Comparison of ENCODE assay signal across 21 cellular contexts in the genomic region with DNA sequence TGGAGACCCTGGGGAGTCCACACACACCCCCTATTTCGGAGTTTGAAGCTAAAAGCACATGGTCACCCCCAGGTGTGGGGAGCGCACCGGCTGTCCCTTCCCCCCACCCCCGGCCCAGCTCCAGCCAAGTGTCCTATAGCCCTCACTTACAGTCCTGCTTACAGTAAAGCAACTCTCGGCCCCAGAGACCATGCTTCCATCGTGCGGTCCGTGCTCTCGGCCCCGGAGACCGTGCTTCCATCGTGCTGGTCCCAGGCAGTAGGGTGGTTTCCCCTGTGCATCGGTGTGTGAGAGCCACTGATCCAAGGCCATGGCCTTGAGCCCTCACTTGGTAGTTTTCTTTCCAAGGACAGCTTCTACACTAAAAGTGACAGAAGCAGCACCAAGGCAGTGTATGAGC. TPM values are rescaled to one million over a fixed set of nuclear protein-coding genes. Genes with fewer than 3 reads are reported as not detected.
DNase-seq lines count a peak whose midpoint lies in the region; FAIRE-seq and TF ChIP-seq lines count a peak whose summit lies in the region.
"Had no signal": no experiment of that assay in that cellular context is flagged by ENCODE, and none has a peak within 500 bp of the region (broad histone marks: within the 10 kb centered on the region; RNA-seq: fewer than 3 reads in every experiment).

No MANE protein-coding gene starts in this region.

- H3K23ac ChIP-seq in H1 (ENCODE audit: insufficient read length) = no peak overlapping the region
- no peak overlapping the region for H3K23ac ChIP-seq in neuronal stem cell (ENCODE audit: low read depth, low read length, poor library complexity)

- H3K9me3 ChIP-seq in BLaER1 (no peaks in the 10 kb centered on the region), H1 (ENCODE audit: insufficient read depth in 2 of 2, low read depth in 1 of 2, low read length in 1 of 2) (no peaks in the 10 kb centered on the region), neuronal stem cell (replicated peaks in 1 of 2; ENCODE audit: control insufficient read depth in 2 of 2, insufficient read depth in 1 of 2, low read depth in 1 of 2, low read length in 2 of 2) (no peaks in the 10 kb centered on the region)
- H3K9me3 ChIP-seq: HAP-1 had no signal

- no peak overlapping the region for H3K27ac ChIP-seq in BLaER1
- no peak overlapping the region for H3K27ac ChIP-seq in H1 (ENCODE audit: low read depth, low read length)
- no peak overlapping the region for H3K27ac ChIP-seq in neuronal stem cell (replicated peaks; ENCODE audit: low read length)
- H3K27ac ChIP-seq in brain microvascular endothelial cell = no peak overlapping the region

- in situ Hi-C loops in brain microvascular endothelial cell (cut with HindIII; ENCODE audit: low pct_ligation_motif_present, low sequenced_read_pairs) = no loop called here

- H4K91ac ChIP-seq in H1 (replicated peaks; ENCODE audit: insufficient read length, low read length) (no peak overlapping the region), neuronal stem cell (ENCODE audit: low read depth, low read length, poor library complexity) (no peak overlapping the region)

- H3K36me3 ChIP-seq in BLaER1 (peaks cover 49% of the 10 kb centered on the region), H7 (replicated peaks; ENCODE audit: control insufficient read depth, insufficient read depth, low read length) (no peaks in the 10 kb centered on the region), H1 (ENCODE audit: control insufficient read depth in 2 of 4, insufficient read depth in 4 of 4, low read length in 3 of 4) (no peaks in the 10 kb centered on the region; a peak in 1 of 8 replicates), neuronal stem cell (replicated peaks in 1 of 2; ENCODE audit: control insufficient read depth in 2 of 2, insufficient read depth in 2 of 2, low read length in 2 of 2) (peaks cover 0 to 25% of the 10 kb centered on the region in 2 donors), brain microvascular endothelial cell (replicated peaks) (no peaks in the 10 kb centered on the region)
- H3K36me3 ChIP-seq: HAP-1 had no signal

- H3K4me1 Mint-ChIP-seq in activated T-helper 2 cell treated with anti-CD3 and anti-CD28 coated beads, Interferon-gamma antibody, Interleukin-2, Interleukin-4, amounts not matched to agents 10 μg/mL and 5 μg/mL and 100 μg/mL, durations not matched to agents 14 hours and 24 hours and 36 hours (ENCODE audit: low read depth) = no peaks in the 10 kb centered on the region
- H3K4me1 Mint-ChIP-seq: CD4-positive, CD25-positive, alpha-beta regulatory T cell; CD8-positive, alpha-beta memory T cell had no signal

- peak overlapping the region; percentile 19; the same call in 1 of the 2 replicates for H3K4me2 ChIP-seq in BLaER1
- no peak overlapping the region for H3K4me2 ChIP-seq in H1 (ENCODE audit: insufficient read depth in 1 of 2, low read depth in 2 of 2, low read length in 2 of 2)
- H3K4me2 ChIP-seq in neuronal stem cell (ENCODE audit: insufficient read depth, low read length, poor library complexity, severe bottlenecking) = no peak overlapping the region

- no peak for FAIRE-seq in H1 (lab: Jason Lieb, UNC)
- FAIRE-seq: G401.6, GM12892, GM18507 had no signal

- H2AK5ac ChIP-seq in H1 (ENCODE audit: low read depth, low read length) (no peak overlapping the region), neuronal stem cell (ENCODE audit: low read depth, low read length) (no peak overlapping the region)

- TF ChIP-seq POLR2A in H1 (IDR thresholded peaks at IDR 0.05; ENCODE audit: control extremely low read depth in 1 of 2, low read depth in 2 of 2, low read length in 2 of 2) = no peak

- DNase-seq in H7 (peak; percentile 41), H1 (ENCODE audit: low read depth in 1 of 2, low spot score in 2 of 2) (no peak), neuronal stem cell (ENCODE audit: low spot score) (no peak), NCI-H82 treated with DMSO at 0.1 percent for 48 hours (lab: John Stamatoyannopoulos, UW; ENCODE audit: unreplicated experiment) (no peak), brain microvascular endothelial cell (no peak), GM03348 (ENCODE audit: low spot score) (no peak)
- DNase-seq in activated T-helper 2 cell treated with anti-CD3 and anti-CD28 coated beads, Interferon-gamma antibody, Interleukin-2, Interleukin-4, amounts not matched to agents 10 μg/mL and 5 μg/mL and 100 μg/mL, durations not matched to agents 14 hours and 24 hours and 36 hours (ENCODE audit: low spot score) = no peak
- DNase-seq: 8988T; CD4-positive, CD25-positive, alpha-beta regulatory T cell; CD8-positive, alpha-beta memory T cell; COR-L47; DMS 273 treated with DMSO at 0.1 percent for 48 hours; GOT3; KG1 had no signal

- H3K18ac ChIP-seq in H1 (ENCODE audit: extremely low read depth, low read length) (no peak overlapping the region), neuronal stem cell (ENCODE audit: low read length) (no peak overlapping the region)

- intact Hi-C loops in activated T-helper 2 cell treated with anti-CD3 and anti-CD28 coated beads, Interferon-gamma antibody, Interleukin-2, Interleukin-4, amounts not matched to agents 10 μg/mL and 5 μg/mL and 100 μg/mL, durations not matched to agents 14 hours and 24 hours and 36 hours (cut with micrococcal nuclease) = no loop called here

- H4K20me1 ChIP-seq in BLaER1 = peaks cover 29% of the 10 kb centered on the region
- H4K20me1 ChIP-seq in H1 (replicated peaks in 1 of 2; ENCODE audit: control insufficient read depth in 1 of 2, insufficient read depth in 2 of 2, low read length in 2 of 2) = peaks cover 7 to 14% of the 10 kb centered on the region in 2 experiments

- CTCF ChIA-PET in H1 (lab: Charles Lee; ENCODE audit: partially characterized antibody) = interaction anchor here (0.8 to 2.1 kb wide), 5 partner anchors 14 to 183 kb away, joined by 3 to 12 read pairs (median 5); no protein-coding TSS in a partner anchor

- no peak overlapping the region for H3K56ac ChIP-seq in H1 (replicated peaks; ENCODE audit: insufficient read length, low read depth, low read length)

- POLR2A ChIA-PET in H1 (lab: Charles Lee; ENCODE audit: partially characterized antibody) = interaction anchor here (0.6 to 1.3 kb wide), 2 partner anchors 33 to 109 kb away, joined by 3 read pairs; no protein-coding TSS in a partner anchor

- no peak for TF ChIP-seq CTCF in H1 (IDR thresholded peaks at IDR 0.05; ENCODE audit: control extremely low read depth in 1 of 3, insufficient read depth in 1 of 3, low read depth in 1 of 3, low read length in 3 of 3)
- no peak for TF ChIP-seq CTCF in brain microvascular endothelial cell (IDR thresholded peaks at IDR 0.05; ENCODE audit: low read depth, low read length, missing control alignments)

- H2BK12ac ChIP-seq in H1 (ENCODE audit: low read depth, low read length) = 0 out of 2 replicates have a peak overlapping the region, but pooled peaks have one; percentile 7
- no peak overlapping the region for H2BK12ac ChIP-seq in neuronal stem cell (ENCODE audit: low read length)

- H3K14ac ChIP-seq in H1 (ENCODE audit: insufficient read length) (no peak overlapping the region), neuronal stem cell (ENCODE audit: low read length) (no peak overlapping the region)

- H3K9ac ChIP-seq in BLaER1 (no peak overlapping the region), H1 (replicated peaks in 1 of 4; ENCODE audit: extremely low read depth in 1 of 4, low read depth in 3 of 4, low read length in 3 of 4) (no peak overlapping the region), neuronal stem cell (ENCODE audit: low read depth, low read length, poor library complexity) (peak overlapping the region; percentile 72)

- H2BK120ac ChIP-seq in H1 (replicated peaks; ENCODE audit: low read depth, low read length) = no peak overlapping the region
- H2BK120ac ChIP-seq in neuronal stem cell (ENCODE audit: low read depth, low read length) = no peak overlapping the region

- no peak overlapping the region for H4K5ac ChIP-seq in H1 (ENCODE audit: insufficient read length, low read depth, low read length)

- H3K36me3 Mint-ChIP-seq in activated T-helper 2 cell treated with anti-CD3 and anti-CD28 coated beads, Interferon-gamma antibody, Interleukin-2, Interleukin-4, amounts not matched to agents 10 μg/mL and 5 μg/mL and 100 μg/mL, durations not matched to agents 14 hours and 24 hours and 36 hours (ENCODE audit: low read depth) = no peaks in the 10 kb centered on the region
- H3K36me3 Mint-ChIP-seq: CD4-positive, CD25-positive, alpha-beta regulatory T cell had no signal

- no peak for TF ChIP-seq EP300 in H1 (IDR thresholded peaks at IDR 0.05; ENCODE audit: borderline replicate concordance in 1 of 2, low read depth in 2 of 2, low read length in 2 of 2)

- H3K27me3 ChIP-seq in BLaER1 (no peaks in the 10 kb centered on the region), H7 (ENCODE audit: control insufficient read depth, insufficient read depth, low read length) (peaks cover 5% of the 10 kb centered on the region; the same call in 1 of the 2 replicates), H1 (replicated peaks in 1 of 4; ENCODE audit: control insufficient read depth in 3 of 4, extremely low read depth in 1 of 4, insufficient read depth in 3 of 4, low read length in 3 of 4) (peaks cover 0 to 13% (median 10%) of the 10 kb centered on the region in 4 experiments; a peak in 6 of 7 replicates), neuronal stem cell (ENCODE audit: control insufficient read depth in 3 of 3, insufficient read depth in 3 of 3, low read depth in 1 of 3, low read length in 3 of 3) (peaks cover 0 to 7% (median 0%) of the 10 kb centered on the region in 3 experiments), brain microvascular endothelial cell (replicated peaks) (no peaks in the 10 kb centered on the region)

- WGBS in H1 (ENCODE audit: extremely low coverage in 1 of 2, insufficient coverage in 1 of 2, insufficient read length in 1 of 2, insufficient replicate concordance in 2 of 2, low coverage in 1 of 2, low lambda C conversion rate in 2 of 2, missing lambda C conversion rate in 1 of 2), 2 experiments = 91% methylated on average over 13 of the region's 13 CpGs; no CpG with 5 or more reads in 1 of the 2 experiments
- WGBS in neuronal stem cell (ENCODE audit: extremely low coverage in 2 of 2, insufficient read length in 2 of 2, insufficient replicate concordance in 1 of 2), 2 donors = no CpG with 5 or more reads among the region's 13 CpGs

- H2BK15ac ChIP-seq in H1 (ENCODE audit: low read length) (no peak overlapping the region), neuronal stem cell (ENCODE audit: low read length) (no peak overlapping the region)

- H3K9me3 Mint-ChIP-seq in activated T-helper 2 cell treated with anti-CD3 and anti-CD28 coated beads, Interferon-gamma antibody, Interleukin-2, Interleukin-4, amounts not matched to agents 10 μg/mL and 5 μg/mL and 100 μg/mL, durations not matched to agents 14 hours and 24 hours and 36 hours = no peaks in the 10 kb centered on the region

- no peak overlapping the region for H2BK20ac ChIP-seq in H1 (ENCODE audit: low read length)

- H3K4ac ChIP-seq in H1 (replicated peaks; ENCODE audit: insufficient read length, low read depth, low read length) (no peak overlapping the region), neuronal stem cell (ENCODE audit: low read length) (no peak overlapping the region)

- H3K4me3 Mint-ChIP-seq in activated T-helper 2 cell treated with anti-CD3 and anti-CD28 coated beads, Interferon-gamma antibody, Interleukin-2, Interleukin-4, amounts not matched to agents 10 μg/mL and 5 μg/mL and 100 μg/mL, durations not matched to agents 14 hours and 24 hours and 36 hours (ENCODE audit: low read depth) = no peak overlapping the region
- H3K4me3 Mint-ChIP-seq: CD4-positive, CD25-positive, alpha-beta regulatory T cell; CD8-positive, alpha-beta memory T cell had no signal

- H3K27ac Mint-ChIP-seq in activated T-helper 2 cell treated with anti-CD3 and anti-CD28 coated beads, Interferon-gamma antibody, Interleukin-2, Interleukin-4, amounts not matched to agents 10 μg/mL and 5 μg/mL and 100 μg/mL, durations not matched to agents 14 hours and 24 hours and 36 hours = no peak overlapping the region
- H3K27ac Mint-ChIP-seq: CD4-positive, CD25-positive, alpha-beta regulatory T cell; CD8-positive, alpha-beta memory T cell had no signal

- no peak overlapping the region for H2BK5ac ChIP-seq in H1 (ENCODE audit: low read depth, low read length)
- H2BK5ac ChIP-seq in neuronal stem cell (ENCODE audit: low read length) = no peak overlapping the region

- H3K4me1 ChIP-seq in BLaER1 = peaks cover 17% of the 10 kb centered on the region
- H3K4me1 ChIP-seq in H1 (replicated peaks in 1 of 4; ENCODE audit: control insufficient read depth in 3 of 4, insufficient read depth in 4 of 4, low read length in 3 of 4) = peaks cover 0 to 9% (median 4%) of the 10 kb centered on the region in 4 experiments; a peak in 5 of 7 replicates
- H3K4me1 ChIP-seq in neuronal stem cell (ENCODE audit: control insufficient read depth in 2 of 2, insufficient read depth in 1 of 2, low read depth in 1 of 2, low read length in 2 of 2) = peaks cover 0 to 17% of the 10 kb centered on the region in 2 donors
- H3K4me1 ChIP-seq: HAP-1 had no signal

- H3K79me2 ChIP-seq in H1 (ENCODE audit: control insufficient read depth in 1 of 2, insufficient read depth in 2 of 2, low read length in 2 of 2) = no peaks in the 10 kb centered on the region

- H4K8ac ChIP-seq in H1 (ENCODE audit: extremely low read depth, insufficient read depth, low read length) = no peak overlapping the region
- H4K8ac ChIP-seq in neuronal stem cell (ENCODE audit: low read depth, low read length) = no peak overlapping the region

- no peaks in the 10 kb centered on the region for H3K79me1 ChIP-seq in H1 (ENCODE audit: low read depth, low read length)
- no peaks in the 10 kb centered on the region for H3K79me1 ChIP-seq in neuronal stem cell (ENCODE audit: low read depth, low read length)

- no peak overlapping the region for H3K4me3 ChIP-seq in BLaER1
- no peak overlapping the region for H3K4me3 ChIP-seq in H7 (ENCODE audit: insufficient read depth, low read depth, low read length)
- H3K4me3 ChIP-seq in H1 (ENCODE audit: extremely low read depth in 1 of 4, insufficient read depth in 2 of 4, low read depth in 3 of 4, low read length in 4 of 4) = no peak overlapping the region
- peak overlapping the region in 1 of 2 donors; percentile 18 for H3K4me3 ChIP-seq in neuronal stem cell (ENCODE audit: low read length in 2 of 2)
- H3K4me3 ChIP-seq in brain microvascular endothelial cell (ENCODE audit: low read depth, low read length) = no peak overlapping the region
- H3K4me3 ChIP-seq: HAP-1 had no signal

- no peak overlapping the region for H2AFZ ChIP-seq in H1 (ENCODE audit: low read length)
- no peak overlapping the region for H2AFZ ChIP-seq in neuronal stem cell (ENCODE audit: low read length)

- no peak for TF ChIP-seq RAD21 in H1 (IDR thresholded peaks at IDR 0.05 in 1 of 2, conservative IDR thresholded peaks at IDR 0.05 in 1 of 2; ENCODE audit: low read depth in 2 of 2, low read length in 2 of 2)

- peaks cover 20% of the 10 kb centered on the region for H3K27me3 Mint-ChIP-seq in activated T-helper 2 cell treated with anti-CD3 and anti-CD28 coated beads, Interferon-gamma antibody, Interleukin-2, Interleukin-4, amounts not matched to agents 10 μg/mL and 5 μg/mL and 100 μg/mL, durations not matched to agents 14 hours and 24 hours and 36 hours (ENCODE audit: low read depth)

- H3K23me2 ChIP-seq in H1 (ENCODE audit: low read depth, low read length) = no peaks in the 10 kb centered on the region

RNA-seq across cellular contexts. Expression of gene GBX2, which starts 48.7 kb away (rescaled TPM):
- total RNA-seq in H7 (2014; rRNA removed; shearing (Covaris generic)) = 24.4 and 27.3 TPM in 2 replicates
- 0.89 and 1.2 TPM in 2 replicates for total RNA-seq in H1 (2021; fragmentation: NEBNext Ultra II Directional; extraction: Animal tissue kit (Norgen Biotek cat#: 25700))
- 0.38 and 0.64 TPM in 2 replicates for polyA plus RNA-seq in H1 (2011; rRNA removed)
- 0.54 TPM for polyA plus RNA-seq in H1 (2011; cell fraction: cytosol; rRNA removed)
- 0.74 TPM for polyA plus RNA-seq in H1 (2011; cell fraction: nucleus; rRNA removed)
- polyA plus RNA-seq in H1 (2012, experiment 1 of 2) = 0.53 to 0.94 TPM (median 0.74 TPM) in 4 replicates
- 0.68 TPM for polyA plus RNA-seq in H1 (2012, experiment 2 of 2)
- polyA plus RNA-seq in H1 (2013, experiment 1 of 2) = 1.9 TPM
- polyA plus RNA-seq in H1 (2013, experiment 2 of 2) = 1.9 TPM
- polyA minus RNA-seq in H1 (2011; rRNA and poly(A)+ RNA removed) = 0.24 and 0.32 TPM in 2 replicates
- polyA minus RNA-seq in H1 (2011; cell fraction: cytosol; rRNA and poly(A)+ RNA removed) = 0.88 TPM
- polyA minus RNA-seq in H1 (2011; cell fraction: nucleus; rRNA and poly(A)+ RNA removed) = 1.9 TPM
- 0.24 TPM for polyA plus RNA-seq in neuronal stem cell (2013, experiment 1 of 2)
- 0.37 TPM for polyA plus RNA-seq in neuronal stem cell (2013, experiment 2 of 2)
- total RNA-seq in activated T-helper 2 cell treated with anti-CD3 and anti-CD28 coated beads, Interferon-gamma antibody, Interleukin-2, Interleukin-4, amounts not matched to agents 10 μg/mL and 5 μg/mL and 100 μg/mL, durations not matched to agents 14 hours and 24 hours and 36 hours = not detected in 2 replicates
- total RNA-seq: A673; CD4-positive, CD25-positive, alpha-beta regulatory T cell; CD8-positive, alpha-beta memory T cell had no signal
- polyA plus RNA-seq: AG04450; CD4-positive, CD25-positive, alpha-beta regulatory T cell; CD8-positive, alpha-beta memory T cell had no signal

Comparison
In these comparisons a context has a peak if more than half of its experiments do, and no peak if none do; other contexts are left out.
1. RNA of gene GBX2, which starts 48.7 kb away (total RNA-seq): 24.4 to 27.3 TPM in H7; 0.89 to 1.2 TPM in H1 and not detected in activated T-helper 2 cell treated with anti-CD3 and anti-CD28 coated beads, Interferon-gamma antibody, Interleukin-2, Interleukin-4, amounts not matched to agents 10 μg/mL and 5 μg/mL and 100 μg/mL, durations not matched to agents 14 hours and 24 hours and 36 hours; every median in the first group is over 10 times any median in the second.